In the genomic region with DNA sequence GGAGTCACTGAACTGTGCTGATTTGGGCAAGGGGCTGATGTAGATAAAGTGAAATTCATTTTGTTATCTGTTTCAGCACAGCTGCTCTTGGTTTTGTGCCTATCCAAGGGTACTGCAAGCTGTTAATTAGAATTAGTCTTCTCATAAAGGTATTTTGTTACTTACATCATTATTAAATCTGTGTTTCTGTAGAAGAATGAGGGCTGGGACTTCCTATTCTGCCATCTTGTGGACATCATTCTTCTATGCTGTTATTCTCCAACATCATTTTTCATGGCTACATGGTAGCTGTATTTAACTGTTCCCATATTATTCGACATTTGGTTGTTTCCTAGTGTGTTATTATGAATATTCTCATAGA, we compare ENCODE assay signal across 8 cellular contexts.
DNase-seq lines count a peak whose midpoint lies in the region; ATAC-seq, FAIRE-seq and TF ChIP-seq lines count a peak whose summit lies in the region.

No MANE protein-coding gene starts in this region.

- peak overlapping the region; percentile 65; the same call in 1 of the 2 replicates for H2AFZ ChIP-seq in GM12878 (ENCODE audit: control insufficient read depth, low read depth, low read length)

- H3K36me3 ChIP-seq in GM12878 (ENCODE audit: control insufficient read depth in 2 of 2, insufficient read depth in 2 of 2, low read length in 1 of 2): no peaks in the 10 kb centered on the region

- H4K20me1 ChIP-seq in GM12878 (ENCODE audit: control insufficient read depth, insufficient read depth): no peaks in the 10 kb centered on the region

- in situ Hi-C loops in GM12878 (cut with MboI): no loop called here

- no peak overlapping the region for H3K4me3 ChIP-seq in GM12878

- peak overlapping the region; percentile 56 for H3K4me3 Mint-ChIP-seq in memory B cell

- intact Hi-C loops in GM12878 (cut with micrococcal nuclease; ENCODE audit: unreplicated experiment): no loop called here

- peaks cover 13% of the 10 kb centered on the region for H3K4me1 Mint-ChIP-seq in memory B cell

- no peaks in the 10 kb centered on the region for H3K9me3 Mint-ChIP-seq in memory B cell

- ATAC-seq in GM12878 (peak; percentile 49), memory B cell (ENCODE audit: low read depth) (peak; percentile 20)

- no peak overlapping the region for H3K27ac ChIP-seq in C4-2B
- no peak overlapping the region for H3K27ac ChIP-seq in GM12878 (ENCODE audit: control insufficient read depth, insufficient read depth)

- H3K4me2 ChIP-seq in GM12878 (ENCODE audit: control insufficient read depth, insufficient read depth): no peak overlapping the region

- CTCF ChIA-PET in GM12878 (lab: Yijun Ruan, JAX): interaction anchor here (0.9 to 4.5 kb wide), 22 partner anchors 11 to 565 kb away, joined by 3 to 151 read pairs (median 10); a partner anchor contains a TSS

- FAIRE-seq in GM12878 (lab: Jason Lieb, UNC): no peak

- peak; percentile 33; the same call in 1 of the 2 replicates for TF ChIP-seq RAD21 in GM12878 (IDR thresholded peaks at IDR 0.05; ENCODE audit: insufficient read depth, low read depth, low read length)

- H3K27me3 ChIP-seq in GM12878 (replicated peaks in 1 of 2; ENCODE audit: control insufficient read depth in 2 of 2, insufficient read depth in 2 of 2, low read length in 1 of 2): no peaks in the 10 kb centered on the region

- peaks cover 10% of the 10 kb centered on the region; the same call in 1 of the 2 replicates for H3K4me1 ChIP-seq in GM12878 (ENCODE audit: control insufficient read depth, insufficient read depth, low read length)

- POLR2A ChIA-PET in GM12878 (lab: Charles Lee): interaction anchor here (1.4 to 2.3 kb wide), 2 partner anchors 77 to 195 kb away, joined by 5 to 11 read pairs; a partner anchor contains a TSS

- no peaks in the 10 kb centered on the region for H3K79me2 ChIP-seq in GM12878 (ENCODE audit: control insufficient read depth, insufficient read depth, low read length)

- peak overlapping the region; percentile 89 for H3K27ac Mint-ChIP-seq in memory B cell

- H3K36me3 Mint-ChIP-seq in memory B cell: no peaks in the 10 kb centered on the region

- no TSS peak for BruUV-seq in GM12878 (replicated peaks; lab: Mats Ljungman, UMichigan)

- no peak for TF ChIP-seq EP300 in GM12878 (IDR thresholded peaks at IDR 0.05; ENCODE audit: borderline replicate concordance in 1 of 2, control insufficient read depth in 1 of 2, low read depth in 2 of 2, low read length in 2 of 2)

- no peak for TF ChIP-seq POLR2A in GM12878 (IDR thresholded peaks at IDR 0.05; ENCODE audit: low read depth, low read length)

- TF ChIP-seq CTCF in C4-2B (conservative IDR thresholded peaks at IDR 0.05): peak; percentile 40
- TF ChIP-seq CTCF in GM12878 (IDR thresholded peaks at IDR 0.05 in 2 of 3, conservative IDR thresholded peaks at IDR 0.05 in 1 of 3; ENCODE audit: control insufficient read depth in 2 of 3, extremely low read depth in 1 of 3, insufficient read depth in 1 of 3, low read depth in 3 of 3, low read length in 3 of 3): peak in 1 of 3 experiments; percentile 14; a peak in 2 of 6 replicates

- SMC1A ChIA-PET in GM12878 (lab: Charles Lee; ENCODE audit: uncharacterized antibody, unreplicated experiment): interaction anchor here (0.8 to 4.2 kb wide), 18 partner anchors 10 to 568 kb away, joined by 3 to 148 read pairs (median 6); a partner anchor contains a TSS

- RAD21 ChIA-PET in GM12878 (lab: Charles Lee; ENCODE audit: unreplicated experiment): interaction anchor here (0.9 to 4.5 kb wide), 19 partner anchors 15 to 559 kb away, joined by 3 to 91 read pairs (median 7); a partner anchor contains a TSS

- peak; percentile 61 for DNase-seq in HT-29 (ENCODE audit: low spot score)
- no peak for DNase-seq in GM12878 (ENCODE audit: low read depth, low spot score)
- DNase-seq in memory B cell (ENCODE audit: low spot score in 2 of 2): no peak
- no peak for DNase-seq in anterior cingulate cortex (lab: John Stamatoyannopoulos, UW)
- DNase-seq in hepatic stellate cell (ENCODE audit: low spot score): no peak
- no peak for DNase-seq in SIG-M5 (lab: John Stamatoyannopoulos, UW)
- no peak for DNase-seq in superior temporal gyrus (ENCODE audit: extremely low spot score)

- H3K9me3 ChIP-seq in GM12878 (replicated peaks; ENCODE audit: control insufficient read depth, insufficient read depth, low read length): no peaks in the 10 kb centered on the region; the same call in 2 of the 3 replicates

- H3K27me3 Mint-ChIP-seq in memory B cell: no peaks in the 10 kb centered on the region

- H3K9ac ChIP-seq in GM12878 (ENCODE audit: control insufficient read depth, insufficient read depth, low read length): no peak overlapping the region

- WGBS in GM12878 (ENCODE audit: insufficient coverage, insufficient replicate concordance, low lambda C conversion rate, missing lambda C conversion rate): 38% methylated on average over 1 of the region's 1 CpG

TF ChIP-seq in GM12878, 131 proteins besides CTCF, POLR2A, EP300 and RAD21:
- no peak for TF ChIP-seq CHD2 (IDR thresholded peaks at IDR 0.05; ENCODE audit: borderline replicate concordance, low read depth, low read length)
- no peak for TF ChIP-seq ASH2L (IDR thresholded peaks at IDR 0.05; ENCODE audit: borderline replicate concordance, low read depth)
- no peak for TF ChIP-seq PAX5 (IDR thresholded peaks at IDR 0.05; ENCODE audit: borderline replicate concordance, low read depth, low read length)
- peak; percentile 31; the same call in 1 of the 2 replicates for TF ChIP-seq SMC3 (IDR thresholded peaks at IDR 0.05; ENCODE audit: borderline replicate concordance, low read length)
- no peak for TF ChIP-seq NR2C1 (IDR thresholded peaks at IDR 0.05)
